ENCODE assay signal across 7 cellular contexts in genomic region chr6:53718597-53719460, GRCh38. TPM values are rescaled to one million over a fixed set of nuclear protein-coding genes. Genes with fewer than 3 reads are reported as not detected.
DNase-seq lines count a peak whose midpoint lies in the region; ATAC-seq, FAIRE-seq and TF ChIP-seq lines count a peak whose summit lies in the region.

No MANE protein-coding gene starts in this region.

- H3K9me3 Mint-ChIP-seq in activated CD4-positive, alpha-beta memory T cell treated with anti-CD3 and anti-CD28 coated beads, Interleukin-2, amount 10 ng/mL, durations not matched to agents 7 days and 5 days = no peaks in the 10 kb centered on the region
- H3K9me3 Mint-ChIP-seq in osteocyte (ENCODE audit: unreplicated experiment) = no peaks in the 10 kb centered on the region

- TF ChIP-seq CTCF in osteocyte (IDR thresholded peaks at IDR 0.05) = peak; percentile 90

- POLR2A ChIA-PET in activated CD4-positive, alpha-beta memory T cell treated with anti-CD3 and anti-CD28 coated beads, Interleukin-2, amount 10 ng/mL, durations not matched to agents 7 days and 5 days (lab: Charles Lee) = interaction anchor here (0.6 to 1.1 kb wide), 4 partner anchors 10 to 237 kb away, joined by 3 to 4 read pairs (median 3); no protein-coding TSS in a partner anchor

- peaks cover 28% of the 10 kb centered on the region for H3K27me3 Mint-ChIP-seq in activated CD4-positive, alpha-beta memory T cell treated with anti-CD3 and anti-CD28 coated beads, Interleukin-2, amount 10 ng/mL, durations not matched to agents 7 days and 5 days
- peaks cover 3% of the 10 kb centered on the region for H3K27me3 Mint-ChIP-seq in osteocyte (ENCODE audit: unreplicated experiment)

- CTCF ChIA-PET in activated CD4-positive, alpha-beta memory T cell treated with anti-CD3 and anti-CD28 coated beads, Interleukin-2, amount 10 ng/mL, durations not matched to agents 7 days and 5 days (lab: Charles Lee) = interaction anchor here (0.6 to 4.0 kb wide), 33 partner anchors 8 to 511 kb away, joined by 3 to 59 read pairs (median 4); partner anchors contain the start of gene LRRC1

- H3K27ac Mint-ChIP-seq in activated CD4-positive, alpha-beta memory T cell treated with anti-CD3 and anti-CD28 coated beads, Interleukin-2, amount 10 ng/mL, durations not matched to agents 7 days and 5 days = no peak overlapping the region
- no peak overlapping the region for H3K27ac Mint-ChIP-seq in osteocyte (ENCODE audit: unreplicated experiment)

- peak; percentile 79 for DNase-seq in ELR (ENCODE audit: low read depth)
- peak; percentile 22 for DNase-seq in NCI-H2227 treated with DMSO at 0.1 percent for 48 hours (lab: John Stamatoyannopoulos, UW)
- peak; percentile 38 for DNase-seq in activated CD4-positive, alpha-beta memory T cell treated with anti-CD3 and anti-CD28 coated beads, Interleukin-2, amount 10 ng/mL, durations not matched to agents 7 days and 5 days
- DNase-seq in frontal cortex (ENCODE audit: low spot score in 2 of 2) = peak; percentile 19 to 36
- DNase-seq in osteocyte (ENCODE audit: extremely low spot score, unreplicated experiment) = no peak

- no peak overlapping the region for H3K4me3 Mint-ChIP-seq in activated CD4-positive, alpha-beta memory T cell treated with anti-CD3 and anti-CD28 coated beads, Interleukin-2, amount 10 ng/mL, durations not matched to agents 7 days and 5 days
- H3K4me3 Mint-ChIP-seq in osteocyte (ENCODE audit: unreplicated experiment) = no peak overlapping the region

- peak; percentile 97 for ATAC-seq in GM19455 (IDR thresholded peaks at IDR 0.05; ENCODE audit: unreplicated experiment)
- peak; percentile 98 for ATAC-seq in HG03378 (IDR thresholded peaks at IDR 0.05; ENCODE audit: unreplicated experiment)

- FAIRE-seq in frontal cortex (lab: Jason Lieb, UNC) = no peak

- no peaks in the 10 kb centered on the region for H3K36me3 Mint-ChIP-seq in activated CD4-positive, alpha-beta memory T cell treated with anti-CD3 and anti-CD28 coated beads, Interleukin-2, amount 10 ng/mL, durations not matched to agents 7 days and 5 days (ENCODE audit: low read depth)
- no peaks in the 10 kb centered on the region for H3K36me3 Mint-ChIP-seq in osteocyte (ENCODE audit: unreplicated experiment)

- peaks cover 6% of the 10 kb centered on the region for H3K4me1 Mint-ChIP-seq in activated CD4-positive, alpha-beta memory T cell treated with anti-CD3 and anti-CD28 coated beads, Interleukin-2, amount 10 ng/mL, durations not matched to agents 7 days and 5 days
- H3K4me1 Mint-ChIP-seq in osteocyte (ENCODE audit: unreplicated experiment) = peaks cover 6% of the 10 kb centered on the region

RNA-seq across cellular contexts. Expression of gene KLHL31, which starts 53.3 kb away (rescaled TPM):
- total RNA-seq in activated CD4-positive, alpha-beta memory T cell treated with anti-CD3 and anti-CD28 coated beads, Interleukin-2, amount 10 ng/mL, durations not matched to agents 7 days and 5 days = under 1 TPM; 0.08 to 0.18 TPM
- under 0.01 TPM for total RNA-seq in frontal cortex
- 0.40 and 0.42 TPM in 2 replicates for total RNA-seq in osteocyte
